ENCODE assay signal across 15 cellular contexts in genomic region chr13:101190337-101190736, GRCh38.
DNase-seq lines count a peak whose midpoint lies in the region; ATAC-seq and TF ChIP-seq lines count a peak whose summit lies in the region.
"Had no signal": no experiment of that assay in that cellular context is flagged by ENCODE, and none has a peak within 500 bp of the region (broad histone marks: within the 10 kb centered on the region; RNA-seq: fewer than 3 reads in every experiment).

No MANE protein-coding gene starts in this region.

- H3K4me3 ChIP-seq in left ventricle myocardium inferior (no peak overlapping the region), epithelial cell of esophagus (ENCODE audit: low read length) (no peak overlapping the region), fibroblast of villous mesenchyme (ENCODE audit: low read depth, low read length) (no peak overlapping the region)
- H3K4me3 ChIP-seq: GM23248 had no signal

- H3K36me3 ChIP-seq in left ventricle myocardium inferior, result no peaks in the 10 kb centered on the region

- no peaks in the 10 kb centered on the region for H3K27me3 ChIP-seq in left ventricle myocardium inferior (ENCODE audit: low read depth)

- intact Hi-C loops in Right ventricle myocardium inferior (cut with DNase I) (no loop called here), left ventricle myocardium inferior (cut with micrococcal nuclease) (no loop called here)

- no peaks in the 10 kb centered on the region for H3K4me1 ChIP-seq in left ventricle myocardium inferior

- no peak for TF ChIP-seq CTCF in left ventricle myocardium inferior (IDR thresholded peaks at IDR 0.05; ENCODE audit: borderline replicate concordance)
- TF ChIP-seq CTCF in epithelial cell of esophagus (IDR thresholded peaks at IDR 0.05; ENCODE audit: insufficient read depth, low read depth, low read length, missing control alignments), result no peak
- TF ChIP-seq CTCF in fibroblast of villous mesenchyme (IDR thresholded peaks at IDR 0.05; ENCODE audit: insufficient read depth, low read depth, low read length), result no peak

- DNase-seq in Right ventricle myocardium inferior (ENCODE audit: missing footprints) (no peak), left ventricle myocardium inferior (no peak), MV-4-11 (lab: John Stamatoyannopoulos, UW) (peak; percentile 1), epithelial cell of esophagus (ENCODE audit: low read depth) (peak; percentile 7), fibroblast of villous mesenchyme (ENCODE audit: low read depth) (peak; percentile 59), NCI-H2107 treated with DMSO at 0.1 percent for 48 hours (lab: John Stamatoyannopoulos, UW; ENCODE audit: unreplicated experiment) (no peak)
- DNase-seq: CD8-positive, alpha-beta T cell; COR-L47; DND-41; GDM1; GM23248; H9 had no signal

- H3K27ac ChIP-seq in left ventricle myocardium inferior (replicated peaks), result no peak overlapping the region
- H3K27ac ChIP-seq: 22Rv1, GM23248 had no signal

- ATAC-seq in Right ventricle myocardium inferior (peak; percentile 63), GM21381 (IDR thresholded peaks at IDR 0.05; ENCODE audit: unreplicated experiment) (no peak), HG03565 (IDR thresholded peaks at IDR 0.05; ENCODE audit: unreplicated experiment) (no peak)
- ATAC-seq: CD8-positive, alpha-beta T cell had no signal

- no peaks in the 10 kb centered on the region for H3K9me3 ChIP-seq in left ventricle myocardium inferior (replicated peaks)

Comparison
In these comparisons a context has a peak if more than half of its experiments do, and no peak if none do; other contexts are left out.
1. DNase-seq: peak in MV-4-11 (single experiment), epithelial cell of esophagus (single experiment) and fibroblast of villous mesenchyme (single experiment); none in Right ventricle myocardium inferior (single experiment), left ventricle myocardium inferior (single experiment) and NCI-H2107 treated with DMSO at 0.1 percent for 48 hours (single experiment).